ENCODE assay signal across 21 cellular contexts in the genomic region with DNA sequence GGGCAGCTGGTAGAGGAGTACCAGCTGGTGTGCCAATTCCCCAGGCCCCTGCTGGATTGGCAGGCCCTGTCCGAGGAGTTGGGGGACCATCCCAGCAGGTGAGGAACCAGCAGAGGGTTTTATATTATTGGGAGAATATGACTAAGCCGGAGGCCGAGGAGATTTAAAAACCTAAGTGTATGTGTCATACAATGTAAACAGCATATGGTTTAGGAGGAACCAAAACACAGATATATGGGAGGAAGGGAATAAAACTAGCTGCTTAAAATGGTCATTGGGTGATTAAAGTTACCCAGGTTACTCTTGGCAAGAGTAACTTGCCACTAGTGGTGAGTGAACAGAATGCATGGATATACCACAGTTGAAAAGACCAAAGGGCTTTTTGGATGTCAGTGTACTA.
"Had no signal": no experiment of that assay in that cellular context is flagged by ENCODE, and none has a peak within 500 bp of the region (broad histone marks: within the 10 kb centered on the region; RNA-seq: fewer than 3 reads in every experiment).

No MANE protein-coding gene starts in this region.

- H3K27ac Mint-ChIP-seq: activated T-cell treated with anti-CD3 and anti-CD28 coated beads, Interleukin-2, amount 50 U/mL, for 72 hours; neural progenitor cell had no signal

- H3K4me1 Mint-ChIP-seq: natural killer cell, neural progenitor cell had no signal

- ATAC-seq: activated naive CD4-positive, alpha-beta T cell treated with anti-CD3 and anti-CD28 coated beads, Interleukin-2, amount 50 U/mL, for 72 hours; activated T-cell treated with anti-CD3 and anti-CD28 coated beads, Interleukin-2, amount 50 U/mL, for 72 hours; gastrocnemius medialis; natural killer cell; psoas muscle had no signal

- DNase-seq: activated CD4-positive, alpha-beta T cell treated with anti-CD3 and anti-CD28 coated beads for 4 hours; activated CD4-positive, alpha-beta T cell treated with anti-CD3 and anti-CD28 coated beads, Interleukin-2, amount 50 U/mL, for 4 hours; activated naive CD4-positive, alpha-beta T cell; activated T-cell treated with anti-CD3 and anti-CD28 coated beads for 4 hours; activated T-cell treated with anti-CD3 and anti-CD28 coated beads, Interleukin-2, amount 50 U/mL, for 72 hours; colonic mucosa; effector CD8-positive, alpha-beta T cell; erythroblast; gastrocnemius medialis; glutamatergic neuron; islet precursor cell; left ventricle myocardium inferior; mesendoderm; natural killer cell; psoas muscle; stimulated activated CD4-positive, alpha-beta T cell treated with anti-CD3 and anti-CD28 coated beads, Interleukin-15, amount 100 ng/mL, for 24 hours; stimulated activated CD4-positive, alpha-beta T cell treated with anti-CD3 and anti-CD28 coated beads, Interleukin-2, amount 100 ng/mL, for 24 hours; stimulated activated naive CD4-positive, alpha-beta T cell; tibial artery had no signal

- H3K4me3 Mint-ChIP-seq: activated T-cell treated with anti-CD3 and anti-CD28 coated beads, Interleukin-2, amount 50 U/mL, for 72 hours; natural killer cell; neural progenitor cell had no signal
